Comparison of ENCODE assay signal across 19 cellular contexts in genomic region chr11:5663511-5663910, GRCh38. TPM values are rescaled to one million over a fixed set of nuclear protein-coding genes. Genes with fewer than 3 reads are reported as not detected.
A peak's percentile ranks its signal among the peaks of the same experiment; 100 is the strongest.
DNase-seq lines count a peak whose midpoint lies in the region; ATAC-seq, FAIRE-seq and TF ChIP-seq lines count a peak whose summit lies in the region.
"Had no signal": no experiment of that assay in that cellular context is flagged by ENCODE, and none has a peak within 500 bp of the region (broad histone marks: within the 10 kb centered on the region; RNA-seq: fewer than 3 reads in every experiment).

No MANE protein-coding gene starts in this region.

- intact Hi-C loops in K562 (cut with micrococcal nuclease), result no loop called here

- no peaks in the 10 kb centered on the region for H4K20me1 ChIP-seq in K562 (replicated peaks; ENCODE audit: control insufficient read depth, insufficient read depth, low read length)

- TF ChIP-seq POLR2A in K562 (conservative IDR thresholded peaks at IDR 0.05), result no peak

- H3K27me3 ChIP-seq in K562 (ENCODE audit: control insufficient read depth in 2 of 2, insufficient read depth in 2 of 2, low read length in 2 of 2), result no peaks in the 10 kb centered on the region

- no peaks in the 10 kb centered on the region for H3K79me2 ChIP-seq in K562 (ENCODE audit: control insufficient read depth, insufficient read depth, low read length)

- FAIRE-seq in K562 (lab: Jason Lieb, UNC), result no peak
- FAIRE-seq in D721Med (lab: Jason Lieb, UNC), result no peak
- FAIRE-seq: GM12878 had no signal

- no peak overlapping the region for H3K9ac ChIP-seq in K562 (ENCODE audit: insufficient read depth in 1 of 2, low read depth in 2 of 2, low read length in 2 of 2)
- H3K9ac ChIP-seq: GM23248 had no signal

- no peak for TF ChIP-seq EP300 in Ishikawa (IDR thresholded peaks at IDR 0.05; ENCODE audit: borderline replicate concordance)
- no peak for TF ChIP-seq EP300 in K562 (IDR thresholded peaks at IDR 0.05; ENCODE audit: low read length)

- no peaks in the 10 kb centered on the region for H3K9me3 ChIP-seq in K562 (replicated peaks; ENCODE audit: control insufficient read depth, insufficient read depth, low read depth, low read length)

- BruUV-seq in K562 (replicated peaks; lab: Mats Ljungman, UMichigan), result no TSS peak

- H3K4me2 ChIP-seq in K562 (ENCODE audit: insufficient read depth, low read length), result no peak overlapping the region

- peaks cover 9% of the 10 kb centered on the region; the same call in 2 of the 3 replicates for H3K36me3 ChIP-seq in K562 (ENCODE audit: control insufficient read depth, insufficient read depth, low read length)

- TF ChIP-seq CTCF in K562 (IDR thresholded peaks at IDR 0.05 in 2 of 3, conservative IDR thresholded peaks at IDR 0.05 in 1 of 3; ENCODE audit: insufficient read depth in 2 of 3, low read depth in 1 of 3, low read length in 3 of 3) (no peak), epithelial cell of esophagus (IDR thresholded peaks at IDR 0.05; ENCODE audit: insufficient read depth, low read depth, low read length, missing control alignments) (no peak), D721Med (IDR thresholded peaks at IDR 0.05; ENCODE audit: insufficient read depth, missing control alignments) (no peak)

- CTCF ChIA-PET in K562 (lab: Yijun Ruan, JAX; ENCODE audit: low intra/inter-chr PET ratio), result no interaction called here

- TF ChIP-seq RAD21 in Ishikawa (IDR thresholded peaks at IDR 0.05; ENCODE audit: low read depth) (no peak), K562 (CRISPR knock-in tag; conservative IDR thresholded peaks at IDR 0.05 in 1 of 2, IDR thresholded peaks at IDR 0.05 in 1 of 2) (no peak)

- H3K4me3 ChIP-seq in K562 (no peak overlapping the region), epithelial cell of esophagus (ENCODE audit: low read length) (no peak overlapping the region)
- H3K4me3 ChIP-seq: GM12878, GM23248 had no signal

- DNase-seq in K562 (ENCODE audit: extremely low read depth in 1 of 4, low spot score in 3 of 4) (no peak), epithelial cell of esophagus (ENCODE audit: low read depth) (peak; percentile 8), OCI-M1 (lab: John Stamatoyannopoulos, UW) (no peak), D721Med (ENCODE audit: insufficient read length, low spot score) (no peak)
- DNase-seq: C1 segment of cervical spinal cord; Calu3; CD4-positive, alpha-beta memory T cell; COR-L47; DMS153; DMS79; EL; GDM1; GM23248; H9 had no signal

- no peak overlapping the region for H2AFZ ChIP-seq in K562 (ENCODE audit: low read depth, low read length)
- H2AFZ ChIP-seq: GM23248 had no signal

- H3K4me1 ChIP-seq in K562 (replicated peaks in 1 of 2; ENCODE audit: control insufficient read depth in 2 of 2, insufficient read depth in 2 of 2, low read length in 2 of 2), result peaks cover 0 to 10% of the 10 kb centered on the region in 2 experiments; a peak in 3 of 5 replicates

- ATAC-seq in K562 (no peak), GM18873 (IDR thresholded peaks at IDR 0.05; ENCODE audit: low FRiP score, unreplicated experiment) (no peak)
- ATAC-seq: GM12878, HCT116 had no signal

- POLR2A ChIA-PET in K562 (lab: Yijun Ruan, JAX), result interaction anchor here (1.2 kb wide), 1 partner anchor 21 kb away, joined by 4 read pairs; the partner anchor contains the start of gene TRIM5

- WGBS in K562 (ENCODE audit: insufficient coverage, low coverage, missing lambda C conversion rate), result 94% methylated on average over 2 of the region's 2 CpGs

- in situ Hi-C loops in K562 (cut with MboI), result no loop called here

- peaks cover 3% of the 10 kb centered on the region for H3K9me1 ChIP-seq in K562 (ENCODE audit: control insufficient read depth, insufficient read depth, low read length)

- H3K27ac ChIP-seq in K562 (ENCODE audit: extremely low read depth, low read depth, low read length), result no peak overlapping the region
- H3K27ac ChIP-seq: GM23248 had no signal

TF ChIP-seq in Ishikawa, 13 proteins besides CTCF, POLR2A, EP300 and RAD21 (continues in another document):
- TF ChIP-seq TCF12 (IDR thresholded peaks at IDR 0.05; ENCODE audit: low read depth) (no peak), MAX (IDR thresholded peaks at IDR 0.05) (no peak), CEBPB (IDR thresholded peaks at IDR 0.05) (0 out of 2 replicates have a peak, but pooled peaks have one; percentile 29), TEAD4 (IDR thresholded peaks at IDR 0.05) (no peak), NFIC (IDR thresholded peaks at IDR 0.05) (no peak), TAF1 (IDR thresholded peaks at IDR 0.05; ENCODE audit: low read depth) (no peak)

TF ChIP-seq in K562, 482 proteins besides CTCF, POLR2A, EP300 and RAD21 (continues in another document):
- no peak for TF ChIP-seq HMBOX1 (IDR thresholded peaks at IDR 0.05)
- TF ChIP-seq RBM22 (IDR thresholded peaks at IDR 0.05; ENCODE audit: low read depth, low read length, poor library complexity, severe bottlenecking), result no peak
- no peak for TF ChIP-seq CEBPG (CRISPR knock-in tag; IDR thresholded peaks at IDR 0.05)
- TF ChIP-seq CEBPG (tag; conservative IDR thresholded peaks at IDR 0.05 in 1 of 2, IDR thresholded peaks at IDR 0.05 in 1 of 2), result peak; percentile 72 to 97
- TF ChIP-seq CEBPB (tag; IDR thresholded peaks at IDR 0.05), result peak; percentile 91
- no peak for TF ChIP-seq L3MBTL2 (IDR thresholded peaks at IDR 0.05)
- no peak for TF ChIP-seq EGR1 (conservative IDR thresholded peaks at IDR 0.05)

RNA-seq across cellular contexts. Expression of gene TRIM5, which starts 21.4 kb away (rescaled TPM):
- total RNA-seq in K562 (2011; cell fraction: chromatin; rRNA removed; ENCODE audit: low replicate concordance), result 22.0 and 29.7 TPM in 2 replicates
- 12.5 and 13.2 TPM in 2 replicates for total RNA-seq in K562 (2011; cell fraction: nucleolus; rRNA removed)
- 22.2 and 39.0 TPM in 2 replicates for total RNA-seq in K562 (2011; cell fraction: nucleoplasm; rRNA removed)
- total RNA-seq in K562 (2014; rRNA removed), result 11.7 and 12.0 TPM in 2 replicates
- total RNA-seq in K562 (2014; rRNA removed; fragmentation: Illumina TruSeq; extraction: Trizol), result 16.5 and 18.8 TPM in 2 replicates
- 13.9 and 15.0 TPM in 2 replicates for total RNA-seq in K562 (2015; rRNA removed; fragmentation: Illumina TruSeq; extraction: Trizol)
- 14.8 and 15.2 TPM in 2 replicates for total RNA-seq in K562 (2021)
- 15.3 and 17.6 TPM in 2 replicates for polyA plus RNA-seq in K562 (2011; rRNA removed)
- 6.0 and 14.1 TPM in 2 replicates for polyA plus RNA-seq in K562 (2011; cell fraction: cytosol; rRNA removed)
- polyA plus RNA-seq in K562 (2011; cell fraction: nucleus; rRNA removed), result 10.1 and 14.1 TPM in 2 replicates
- 12.0 and 21.5 TPM in 2 replicates for polyA plus RNA-seq in K562 (2012)
- 16.6 and 20.8 TPM in 2 replicates for polyA plus RNA-seq in K562 (2014; fragmentation: Illumina TruSeq; extraction: Trizol)
- 10 to 100 TPM; 13.7 to 18.0 TPM for polyA plus RNA-seq in K562 (2014; fragmentation: Nextera tagmentation; extraction: Ambion mirVana)
- polyA plus RNA-seq in K562 (2014; rRNA removed), result 7.7 and 10.2 TPM in 2 replicates
- 23.7 and 29.9 TPM in 2 replicates for polyA minus RNA-seq in K562 (2011; rRNA and poly(A)+ RNA removed)
- 10.3 and 10.4 TPM in 2 replicates for polyA minus RNA-seq in K562 (2011; cell fraction: cytosol; rRNA and poly(A)+ RNA removed)
- polyA minus RNA-seq in K562 (2011; cell fraction: nucleus; rRNA and poly(A)+ RNA removed), result 9.0 and 15.6 TPM in 2 replicates

RNA-seq across cellular contexts. Expression of gene TRIM22, which starts 26.1 kb away (rescaled TPM):
- 0.46 and 0.55 TPM in 2 replicates for total RNA-seq in K562 (2011; cell fraction: chromatin; rRNA removed; ENCODE audit: low replicate concordance)
- 0.26 TPM in 1 of 2 replicates, not detected in the other for total RNA-seq in K562 (2011; cell fraction: nucleolus; rRNA removed)
- not detected in 2 replicates for total RNA-seq in K562 (2011; cell fraction: nucleoplasm; rRNA removed)
- total RNA-seq in K562 (2014; rRNA removed) (0.20 and 1.1 TPM in 2 replicates), K562 (2014; rRNA removed; fragmentation: Illumina TruSeq; extraction: Trizol) (0.11 and 0.19 TPM in 2 replicates), K562 (2015; rRNA removed; fragmentation: Illumina TruSeq; extraction: Trizol) (0.18 and 0.30 TPM in 2 replicates), K562 (2021) (0.35 and 1.2 TPM in 2 replicates)
- polyA plus RNA-seq in K562 (2011; rRNA removed) (0.18 and 0.60 TPM in 2 replicates), K562 (2014; fragmentation: Illumina TruSeq; extraction: Trizol) (0.06 and 0.18 TPM in 2 replicates), K562 (2014; fragmentation: Nextera tagmentation; extraction: Ambion mirVana) (under 1 TPM in 1 of 2 experiments, not detected in 1; 0.17 TPM), K562 (2014; rRNA removed) (0.09 TPM in 1 of 2 replicates, not detected in the other)
- 0.06 and 0.38 TPM in 2 replicates for polyA plus RNA-seq in K562 (2011; cell fraction: cytosol; rRNA removed)
- polyA plus RNA-seq in K562 (2011; cell fraction: nucleus; rRNA removed), result 0.44 and 0.72 TPM in 2 replicates
- polyA plus RNA-seq in K562 (2012), result 0.23 and 1.0 TPM in 2 replicates
- polyA minus RNA-seq in K562 (2011; rRNA and poly(A)+ RNA removed), result 0.28 and 0.54 TPM in 2 replicates
- polyA minus RNA-seq in K562 (2011; cell fraction: cytosol; rRNA and poly(A)+ RNA removed), result not detected in 2 replicates
- polyA minus RNA-seq in K562 (2011; cell fraction: nucleus; rRNA and poly(A)+ RNA removed), result 0.27 and 1.1 TPM in 2 replicates
- total RNA-seq: A673 had no signal

RNA-seq across cellular contexts. Expression of gene TRIM34, which starts 38.7 kb away (rescaled TPM):
- 0.86 and 1.1 TPM in 2 replicates for total RNA-seq in K562 (2011; cell fraction: chromatin; rRNA removed; ENCODE audit: low replicate concordance)
- total RNA-seq in K562 (2011; cell fraction: nucleolus; rRNA removed), result 0.13 and 0.83 TPM in 2 replicates
- total RNA-seq in K562 (2011; cell fraction: nucleoplasm; rRNA removed), result 0.66 and 1.5 TPM in 2 replicates
- total RNA-seq in K562 (2014; rRNA removed), result 0.78 and 0.91 TPM in 2 replicates
- total RNA-seq in K562 (2014; rRNA removed; fragmentation: Illumina TruSeq; extraction: Trizol), result 1.1 and 1.3 TPM in 2 replicates
- 1.7 and 2.0 TPM in 2 replicates for total RNA-seq in K562 (2015; rRNA removed; fragmentation: Illumina TruSeq; extraction: Trizol)
- total RNA-seq in K562 (2021), result 0.31 and 0.40 TPM in 2 replicates
- polyA plus RNA-seq in K562 (2011; rRNA removed), result 1.8 and 2.2 TPM in 2 replicates
- 0.60 and 1.6 TPM in 2 replicates for polyA plus RNA-seq in K562 (2011; cell fraction: cytosol; rRNA removed)
- 2.0 and 5.6 TPM in 2 replicates for polyA plus RNA-seq in K562 (2011; cell fraction: nucleus; rRNA removed)
- 1.5 and 3.2 TPM in 2 replicates for polyA plus RNA-seq in K562 (2012)
- 0.72 and 1.3 TPM in 2 replicates for polyA plus RNA-seq in K562 (2014; fragmentation: Illumina TruSeq; extraction: Trizol)
- polyA plus RNA-seq in K562 (2014; fragmentation: Nextera tagmentation; extraction: Ambion mirVana), result 1 to 10 TPM; 1.5 to 2.9 TPM
- 0.88 and 1.0 TPM in 2 replicates for polyA plus RNA-seq in K562 (2014; rRNA removed)
- 1.2 and 2.2 TPM in 2 replicates for polyA minus RNA-seq in K562 (2011; rRNA and poly(A)+ RNA removed)
- not detected in 2 replicates for polyA minus RNA-seq in K562 (2011; cell fraction: cytosol; rRNA and poly(A)+ RNA removed)
- 0.13 and 0.56 TPM in 2 replicates for polyA minus RNA-seq in K562 (2011; cell fraction: nucleus; rRNA and poly(A)+ RNA removed)
